20 cellular contexts compared by ENCODE assay signal in genomic region chr12:101694297-101694848, GRCh38. TPM values are rescaled to one million over a fixed set of nuclear protein-coding genes. Genes with fewer than 3 reads are reported as not detected.
DNase-seq lines count a peak whose midpoint lies in the region; ATAC-seq, FAIRE-seq and TF ChIP-seq lines count a peak whose summit lies in the region.
"Had no signal": no experiment of that assay in that cellular context is flagged by ENCODE, and none has a peak within 500 bp of the region (broad histone marks: within the 10 kb centered on the region; RNA-seq: fewer than 3 reads in every experiment).

No MANE protein-coding gene starts in this region.

- no peak overlapping the region for H3K4me2 ChIP-seq in HepG2 (ENCODE audit: low read depth, low read length)
- H3K4me2 ChIP-seq in IMR-90 (ENCODE audit: low read depth, low read length): no peak overlapping the region
- H3K4me2 ChIP-seq: BLaER1 had no signal

- no peak overlapping the region for H2BK120ac ChIP-seq in IMR-90 (ENCODE audit: low read depth, low read length)

- H4K91ac ChIP-seq in IMR-90 (ENCODE audit: insufficient read depth, low read depth, low read length): no peak overlapping the region

- H3K36me3 ChIP-seq in HepG2 (replicated peaks in 1 of 2; ENCODE audit: control insufficient read depth in 1 of 2, insufficient read depth in 2 of 2, low read length in 2 of 2): no peaks in the 10 kb centered on the region
- H3K36me3 ChIP-seq in right lobe of liver: no peaks in the 10 kb centered on the region
- no peaks in the 10 kb centered on the region for H3K36me3 ChIP-seq in IMR-90 (ENCODE audit: control insufficient read depth, insufficient read depth, low read length)
- H3K36me3 ChIP-seq in bronchial epithelial cell (ENCODE audit: control insufficient read depth, insufficient read depth, low read length): no peaks in the 10 kb centered on the region
- H3K36me3 ChIP-seq: BLaER1 had no signal

- H3K4ac ChIP-seq in IMR-90 (ENCODE audit: low read depth, low read length): no peak overlapping the region

- intact Hi-C loops in HepG2 (cut with micrococcal nuclease; ENCODE audit: unreplicated experiment): no loop called here
- intact Hi-C loops in right lobe of liver (cut with DNase I): no loop called here
- intact Hi-C loops in IMR-90 (cut with micrococcal nuclease): no loop called here

- dilution Hi-C loops in IMR-90 (cut with HindIII; ENCODE audit: low sequenced_read_pairs, unreplicated experiment): no loop called here

- H3K4me3 ChIP-seq in HepG2 (replicated peaks in 1 of 3; ENCODE audit: insufficient read depth in 1 of 3, low read depth in 2 of 3, low read length in 3 of 3) (no peak overlapping the region), right lobe of liver (no peak overlapping the region), IMR-90 (ENCODE audit: insufficient read depth, low read depth, low read length) (no peak overlapping the region), bronchial epithelial cell (ENCODE audit: low read depth, low read length) (no peak overlapping the region)
- H3K4me3 ChIP-seq: BLaER1 had no signal

- 76% methylated on average over 2 of the region's 2 CpGs for WGBS in HepG2 (ENCODE audit: low lambda C conversion rate)
- 87% methylated on average over 2 of the region's 2 CpGs for WGBS in right lobe of liver (ENCODE audit: insufficient coverage, low coverage, low lambda C conversion rate, missing lambda C conversion rate)
- no CpG with 5 or more reads among the region's 2 CpGs for WGBS in IMR-90 (ENCODE audit: extremely low coverage in 2 of 2, insufficient read length in 1 of 2), 2 experiments

- TF ChIP-seq POLR2A in HepG2 (IDR thresholded peaks at IDR 0.05; ENCODE audit: insufficient read depth in 1 of 2, low read depth in 2 of 2, low read length in 2 of 2): no peak
- no peak for TF ChIP-seq POLR2A in right lobe of liver (IDR thresholded peaks at IDR 0.05)
- TF ChIP-seq POLR2A in IMR-90 (IDR thresholded peaks at IDR 0.05; ENCODE audit: low read depth, low read length): no peak

- in situ Hi-C loops in HepG2 (cut with HindIII; ENCODE audit: extremely low pct_ligation_motif_present, low pct_unique_long_range_greater_than_20kb) (loop anchor here (10.0 kb wide), 1 partner anchor 90 kb away; no protein-coding TSS in a partner anchor), IMR-90 (cut with MboI; ENCODE audit: low sequenced_read_pairs) (no loop called here)

- CTCF ChIA-PET in HepG2 (lab: Yijun Ruan, JAX; ENCODE audit: low intra/inter-chr PET ratio, low total read pairs) (no interaction called here), IMR-90 (lab: Yijun Ruan, JAX) (no interaction called here)

- POLR2A ChIA-PET in HepG2 (lab: Yijun Ruan, JAX): interaction anchor here (1.2 to 1.5 kb wide), 2 partner anchors 86 to 94 kb away, joined by 3 to 5 read pairs; no protein-coding TSS in a partner anchor
- POLR2A ChIA-PET in IMR-90 (lab: Charles Lee; ENCODE audit: unreplicated experiment): no interaction called here

- no peak overlapping the region for H3K18ac ChIP-seq in IMR-90 (ENCODE audit: low read depth, low read length)

- no peak overlapping the region for H3K27ac ChIP-seq in HepG2 (ENCODE audit: extremely low read length, insufficient read depth, low read length)
- H3K27ac ChIP-seq in right lobe of liver: no peak overlapping the region
- H3K27ac ChIP-seq in IMR-90 (ENCODE audit: insufficient read depth, low read length): no peak overlapping the region
- H3K27ac ChIP-seq: BLaER1 had no signal

- H3K27me3 ChIP-seq in HepG2 (ENCODE audit: control insufficient read depth in 1 of 2, insufficient read depth in 2 of 2, low read length in 2 of 2) (no peaks in the 10 kb centered on the region; a peak in 2 of 5 replicates), right lobe of liver (no peaks in the 10 kb centered on the region), IMR-90 (ENCODE audit: control insufficient read depth, insufficient read depth, low read length) (no peaks in the 10 kb centered on the region), bronchial epithelial cell (ENCODE audit: control insufficient read depth, insufficient read depth, low read length) (no peaks in the 10 kb centered on the region)
- H3K27me3 ChIP-seq: BLaER1 had no signal

- peaks cover 42% of the 10 kb centered on the region for H3K4me1 ChIP-seq in HepG2 (ENCODE audit: insufficient read depth, low read length)
- H3K4me1 ChIP-seq in right lobe of liver: peaks cover 0 to 37% (median 16%) of the 10 kb centered on the region in 4 donors
- peaks cover 7% of the 10 kb centered on the region for H3K4me1 ChIP-seq in IMR-90 (ENCODE audit: control insufficient read depth, insufficient read depth, low read length)

- H3K79me2 ChIP-seq in HepG2 (ENCODE audit: insufficient read depth, low read length): peaks cover 23% of the 10 kb centered on the region

- H3K9me1 ChIP-seq in IMR-90 (ENCODE audit: insufficient read depth, low read length): no peaks in the 10 kb centered on the region

- no peaks in the 10 kb centered on the region for H3K9me3 ChIP-seq in HepG2 (ENCODE audit: low read length)
- no peaks in the 10 kb centered on the region for H3K9me3 ChIP-seq in right lobe of liver
- peaks cover 2% of the 10 kb centered on the region for H3K9me3 ChIP-seq in IMR-90 (ENCODE audit: control insufficient read depth, insufficient read depth, low read length)
- H3K9me3 ChIP-seq: BLaER1 had no signal

- TF ChIP-seq EP300 in HepG2 (IDR thresholded peaks at IDR 0.05; ENCODE audit: low read depth in 2 of 2, low read length in 2 of 2): no peak
- no peak for TF ChIP-seq EP300 in HepG2 (CRISPR knock-in tag; IDR thresholded peaks at IDR 0.05; ENCODE audit: borderline replicate concordance)

- no peak overlapping the region for H2AK9ac ChIP-seq in IMR-90 (replicated peaks; ENCODE audit: low read depth, low read length, poor library complexity)

- no peak overlapping the region for H2BK5ac ChIP-seq in IMR-90 (ENCODE audit: low read depth, low read length, poor library complexity, severe bottlenecking)

- no peak overlapping the region for H2BK15ac ChIP-seq in IMR-90 (ENCODE audit: low read depth, low read length)

- no peak overlapping the region for H4K8ac ChIP-seq in IMR-90 (ENCODE audit: low read depth in 2 of 2, low read length in 2 of 2)

- no peak overlapping the region for H3K14ac ChIP-seq in IMR-90 (replicated peaks; ENCODE audit: low read depth, low read length)

- H3K56ac ChIP-seq in IMR-90 (ENCODE audit: extremely low read depth, insufficient read depth, low read length): no peak overlapping the region

- no peak overlapping the region for H2BK20ac ChIP-seq in IMR-90 (ENCODE audit: low read depth, low read length)

- no peak overlapping the region for H2AFZ ChIP-seq in HepG2 (ENCODE audit: low read length)
- H2AFZ ChIP-seq in IMR-90 (replicated peaks; ENCODE audit: low read length, poor library complexity): no peak overlapping the region

- ATAC-seq in HepG2 (no peak), right lobe of liver (no peak), IMR-90 (ENCODE audit: low read depth) (no peak), HG03354 (IDR thresholded peaks at IDR 0.05; ENCODE audit: poor library complexity, severe bottlenecking, unreplicated experiment) (no peak), GM21576 (IDR thresholded peaks at IDR 0.05; ENCODE audit: unreplicated experiment) (no peak)

- no peak for TF ChIP-seq RAD21 in HepG2 (CRISPR knock-in tag; IDR thresholded peaks at IDR 0.05)
- TF ChIP-seq RAD21 in IMR-90 (IDR thresholded peaks at IDR 0.05; ENCODE audit: low read length): no peak

- H4K20me1 ChIP-seq in HepG2 (ENCODE audit: insufficient read depth, low read length): no peaks in the 10 kb centered on the region; the same call in 1 of the 2 replicates
- H4K20me1 ChIP-seq in IMR-90 (ENCODE audit: insufficient read depth, low read length): no peaks in the 10 kb centered on the region
- H4K20me1 ChIP-seq: BLaER1 had no signal

- DNase-seq in HepG2 (ENCODE audit: low spot score) (no peak), right lobe of liver (no peak), IMR-90 (peak; percentile 10), bronchial epithelial cell (ENCODE audit: low read depth) (peak; percentile 19), kidney glomerular epithelial cell (lab: John Stamatoyannopoulos, UW) (no peak), NCI-H2196 treated with DMSO at 0.1 percent for 48 hours (lab: John Stamatoyannopoulos, UW; ENCODE audit: unreplicated experiment) (no peak)
- DNase-seq: 8988T; CD4-positive, alpha-beta memory T cell; DND-41; EL; GOT3; H7; Karpas-422; KBM-7 had no signal

- H3K9ac ChIP-seq in HepG2 (ENCODE audit: insufficient read depth, low read depth, low read length): no peak overlapping the region
- no peak overlapping the region for H3K9ac ChIP-seq in IMR-90 (ENCODE audit: low read depth, low read length)
- H3K9ac ChIP-seq: BLaER1 had no signal

- no peak overlapping the region for H4K5ac ChIP-seq in IMR-90 (ENCODE audit: low read depth, low read length)

- H2AK5ac ChIP-seq in IMR-90 (ENCODE audit: low read depth, low read length): no peak overlapping the region

- FAIRE-seq in HepG2 (lab: Jason Lieb, UNC) (no peak), bronchial epithelial cell (lab: Jason Lieb, UNC) (no peak)
- FAIRE-seq: G401.6, GM12891 had no signal

- peaks cover 0 to 5% of the 10 kb centered on the region in 2 experiments; a peak in 2 of 4 replicates for H3K79me1 ChIP-seq in IMR-90 (ENCODE audit: low read depth in 1 of 2, low read length in 2 of 2)

- TF ChIP-seq CTCF in HepG2 (CRISPR knock-in tag; IDR thresholded peaks at IDR 0.05) (no peak), right lobe of liver (IDR thresholded peaks at IDR 0.05) (no peak), IMR-90 (conservative IDR thresholded peaks at IDR 0.05; ENCODE audit: low read depth, low read length) (no peak), bronchial epithelial cell (IDR thresholded peaks at IDR 0.05; ENCODE audit: insufficient read depth, low read length, severe bottlenecking) (no peak)

- H3K23ac ChIP-seq in IMR-90 (ENCODE audit: low read depth, low read length): no peak overlapping the region

- BruUV-seq in HepG2 (replicated peaks; lab: Mats Ljungman, UMichigan): no TSS peak
- no TSS peak for BruUV-seq in IMR-90 (replicated peaks; lab: Mats Ljungman, UMichigan)

RNA-seq across cellular contexts. Expression of gene CHPT1, which starts 3.1 kb away (rescaled TPM):
- total RNA-seq in HepG2 (2016; rRNA removed; fragmentation: Illumina TruSeq; extraction: Trizol): 129 and 178 TPM in 2 replicates
- total RNA-seq in HepG2 (2016; cell fraction: cytosol; rRNA removed; fragmentation: Illumina TruSeq; extraction: Trizol; ENCODE audit: low read depth): 208 and 211 TPM in 2 replicates
- total RNA-seq in HepG2 (2016; cell fraction: insoluble cytoplasmic fraction; rRNA removed; fragmentation: Illumina TruSeq; extraction: Trizol): 126 and 183 TPM in 2 replicates
- total RNA-seq in HepG2 (2016; cell fraction: membrane; rRNA removed; fragmentation: Illumina TruSeq; extraction: Trizol): 296 and 310 TPM in 2 replicates
- total RNA-seq in HepG2 (2016; cell fraction: nucleus; rRNA removed; fragmentation: Illumina TruSeq; extraction: Trizol): 171 and 189 TPM in 2 replicates
- 88.1 and 117 TPM in 2 replicates for polyA plus RNA-seq in HepG2 (2011; rRNA removed)
- 49.7 and 67.3 TPM in 2 replicates for polyA plus RNA-seq in HepG2 (2011; cell fraction: cytosol; rRNA removed)
- polyA plus RNA-seq in HepG2 (2011; cell fraction: nucleus; rRNA removed): 44.4 and 56.5 TPM in 2 replicates
- polyA plus RNA-seq in HepG2 (2012): 90.0 and 113 TPM in 2 replicates
- polyA plus RNA-seq in HepG2 (2016; cell fraction: cytosol; fragmentation: Illumina TruSeq; extraction: Trizol; ENCODE audit: low read depth): 361 and 410 TPM in 2 replicates
- 161 and 176 TPM in 2 replicates for polyA plus RNA-seq in HepG2 (2016; cell fraction: insoluble cytoplasmic fraction; fragmentation: Illumina TruSeq; extraction: Trizol; ENCODE audit: low read depth)
- 379 and 382 TPM in 2 replicates for polyA plus RNA-seq in HepG2 (2016; cell fraction: membrane; fragmentation: Illumina TruSeq; extraction: Trizol; ENCODE audit: low read depth)
- 235 and 262 TPM in 2 replicates for polyA plus RNA-seq in HepG2 (2016; cell fraction: nucleus; fragmentation: Illumina TruSeq; extraction: Trizol; ENCODE audit: insufficient read depth, low read depth)
- 12.6 and 91.0 TPM in 2 replicates for polyA minus RNA-seq in HepG2 (2011; rRNA and poly(A)+ RNA removed; ENCODE audit: low replicate concordance)
- polyA minus RNA-seq in HepG2 (2011; cell fraction: cytosol; rRNA and poly(A)+ RNA removed): 46.9 and 67.8 TPM in 2 replicates
- polyA minus RNA-seq in HepG2 (2011; cell fraction: nucleus; rRNA and poly(A)+ RNA removed): 134 and 160 TPM in 2 replicates
- total RNA-seq in right lobe of liver: 100 to 1,000 TPM in 1 of 6 experiments, 10 to 100 TPM in 5; 52.3 to 110 (median 75.8) TPM
- 8.1 and 18.6 TPM in 2 replicates for total RNA-seq in IMR-90 (2012; rRNA removed)
- polyA plus RNA-seq in IMR-90 (2012; rRNA removed): 11.4 and 11.7 TPM in 2 replicates
- 2.1 and 10.0 TPM in 2 replicates for polyA plus RNA-seq in IMR-90 (2012; cell fraction: cytosol; rRNA removed)
- 6.9 and 8.3 TPM in 2 replicates for polyA plus RNA-seq in IMR-90 (2012; cell fraction: nucleus; rRNA removed; ENCODE audit: low replicate concordance)
- 2.3 and 3.2 TPM in 2 replicates for total RNA-seq in bronchial epithelial cell

RNA-seq across cellular contexts. Expression of gene SYCP3, which starts 44.9 kb away (rescaled TPM):
- total RNA-seq in HepG2 (2016; rRNA removed; fragmentation: Illumina TruSeq; extraction: Trizol) (not detected in 2 replicates), right lobe of liver (not detected), IMR-90 (2012; rRNA removed) (under 0.01 TPM in 1 of 2 replicates, not detected in the other), bronchial epithelial cell (under 0.01 and 0.13 TPM in 2 replicates)
- total RNA-seq in HepG2 (2016; cell fraction: cytosol; rRNA removed; fragmentation: Illumina TruSeq; extraction: Trizol; ENCODE audit: low read depth): not detected in 2 replicates
- not detected in 2 replicates for total RNA-seq in HepG2 (2016; cell fraction: insoluble cytoplasmic fraction; rRNA removed; fragmentation: Illumina TruSeq; extraction: Trizol)
- not detected in 2 replicates for total RNA-seq in HepG2 (2016; cell fraction: membrane; rRNA removed; fragmentation: Illumina TruSeq; extraction: Trizol)
- not detected in 2 replicates for total RNA-seq in HepG2 (2016; cell fraction: nucleus; rRNA removed; fragmentation: Illumina TruSeq; extraction: Trizol)
- polyA plus RNA-seq in HepG2 (2011; rRNA removed) (not detected in 2 replicates), IMR-90 (2012; rRNA removed) (0.07 TPM in 1 of 2 replicates, not detected in the other)
- not detected in 2 replicates for polyA plus RNA-seq in HepG2 (2011; cell fraction: cytosol; rRNA removed)
- polyA plus RNA-seq in HepG2 (2011; cell fraction: nucleus; rRNA removed): not detected in 2 replicates
- polyA plus RNA-seq in HepG2 (2012): 0.97 and 1.0 TPM in 2 replicates
- polyA plus RNA-seq in HepG2 (2016; cell fraction: cytosol; fragmentation: Illumina TruSeq; extraction: Trizol; ENCODE audit: low read depth): not detected in 2 replicates
- not detected in 2 replicates for polyA plus RNA-seq in HepG2 (2016; cell fraction: insoluble cytoplasmic fraction; fragmentation: Illumina TruSeq; extraction: Trizol; ENCODE audit: low read depth)
- polyA plus RNA-seq in HepG2 (2016; cell fraction: membrane; fragmentation: Illumina TruSeq; extraction: Trizol; ENCODE audit: low read depth): not detected in 2 replicates
- not detected in 2 replicates for polyA plus RNA-seq in HepG2 (2016; cell fraction: nucleus; fragmentation: Illumina TruSeq; extraction: Trizol; ENCODE audit: insufficient read depth, low read depth)
- polyA minus RNA-seq in HepG2 (2011; rRNA and poly(A)+ RNA removed; ENCODE audit: low replicate concordance): 0.12 TPM in 1 of 2 replicates, not detected in the other
- not detected in 2 replicates for polyA minus RNA-seq in HepG2 (2011; cell fraction: cytosol; rRNA and poly(A)+ RNA removed)
- polyA minus RNA-seq in HepG2 (2011; cell fraction: nucleus; rRNA and poly(A)+ RNA removed): 0.50 and 0.90 TPM in 2 replicates
- polyA plus RNA-seq in IMR-90 (2012; cell fraction: cytosol; rRNA removed): not detected in 2 replicates
- polyA plus RNA-seq in IMR-90 (2012; cell fraction: nucleus; rRNA removed; ENCODE audit: low replicate concordance): 0.10 TPM in 1 of 2 replicates, not detected in the other
- total RNA-seq: H7 had no signal
- polyA plus RNA-seq: CD14-positive monocyte had no signal

Comparison
In these comparisons a context has a peak if more than half of its experiments do, and no peak if none do; other contexts are left out.
1. DNase-seq: peak in IMR-90 (single experiment) and bronchial epithelial cell (single experiment); none in HepG2 (single experiment), right lobe of liver (0 of 3), kidney glomerular epithelial cell (single experiment) and NCI-H2196 treated with DMSO at 0.1 percent for 48 hours (single experiment).